11 cellular contexts compared by ENCODE assay signal in the genomic region with DNA sequence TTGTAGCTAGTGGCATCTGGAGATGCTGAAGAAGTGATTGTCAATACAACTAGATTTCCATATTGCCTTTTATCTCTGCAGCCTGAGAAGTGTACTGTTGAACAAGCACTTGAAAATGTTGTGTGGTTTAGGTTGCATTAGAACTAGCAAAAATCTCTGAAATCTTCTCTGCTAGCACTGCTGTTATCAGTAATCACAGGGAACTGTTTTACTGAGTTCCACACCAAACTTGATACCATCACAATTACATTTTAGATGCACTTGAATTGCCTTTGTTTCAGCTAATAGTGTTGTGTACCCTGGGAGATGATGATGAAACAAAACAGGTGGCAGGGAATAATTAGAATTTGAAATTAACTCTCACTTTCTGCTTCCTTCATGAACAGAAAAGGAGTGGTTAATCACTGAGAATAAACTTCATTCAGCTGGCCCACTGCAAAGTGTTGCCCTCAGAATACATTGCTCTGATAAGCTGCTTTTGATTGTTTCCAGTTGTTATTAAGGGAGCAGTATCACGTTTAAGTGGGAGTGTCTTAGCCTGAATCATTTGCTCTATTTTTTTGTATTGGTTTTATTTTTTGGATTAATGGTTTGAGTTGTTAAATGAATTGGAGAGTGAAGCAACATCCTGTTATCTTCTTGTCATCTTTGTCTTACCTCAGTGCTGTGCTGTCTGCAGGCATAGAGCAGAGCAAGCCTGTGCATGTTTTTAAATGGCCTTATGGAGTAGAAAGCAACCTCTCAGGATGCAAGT. TPM values are rescaled to one million over a fixed set of nuclear protein-coding genes. Genes with fewer than 3 reads are reported as not detected.
DNase-seq lines count a peak whose midpoint lies in the region; ATAC-seq and TF ChIP-seq lines count a peak whose summit lies in the region.
"Had no signal": no experiment of that assay in that cellular context is flagged by ENCODE, and none has a peak within 500 bp of the region (broad histone marks: within the 10 kb centered on the region; RNA-seq: fewer than 3 reads in every experiment).

No MANE protein-coding gene starts in this region.

- H3K27me3 ChIP-seq in DOHH2 (ENCODE audit: control insufficient read depth, low read length), result no peaks in the 10 kb centered on the region
- H3K27me3 ChIP-seq: upper lobe of left lung had no signal

- H3K79me2 ChIP-seq in DOHH2 (ENCODE audit: control insufficient read depth, low read length), result peaks cover 81% of the 10 kb centered on the region

- TF ChIP-seq CTCF in DOHH2 (IDR thresholded peaks at IDR 0.05; ENCODE audit: low read depth, low read length, poor library complexity, severe bottlenecking) (no peak), fibroblast of the aortic adventitia (IDR thresholded peaks at IDR 0.05; ENCODE audit: insufficient read depth, low read length) (no peak)

- H3K9me2 ChIP-seq in DOHH2 (replicated peaks; ENCODE audit: control insufficient read depth, low read length), result no peaks in the 10 kb centered on the region

- ATAC-seq in SK-N-SH treated with all-trans-retinoic acid at 6 μM for 48 hours, result peak; percentile 60
- no peak for ATAC-seq in GM18498 (IDR thresholded peaks at IDR 0.05; ENCODE audit: unreplicated experiment)

- H3K9me3 ChIP-seq in DOHH2 (ENCODE audit: control insufficient read depth, insufficient read depth, low read length), result peaks cover 10% of the 10 kb centered on the region; the same call in 1 of the 2 replicates
- H3K9me3 ChIP-seq: upper lobe of left lung had no signal

- no peaks in the 10 kb centered on the region for H4K20me1 ChIP-seq in DOHH2 (ENCODE audit: control insufficient read depth, insufficient read depth, low read depth, low read length)

- peaks cover 24% of the 10 kb centered on the region for H3F3A ChIP-seq in DOHH2 (ENCODE audit: control insufficient read depth, insufficient read depth)

- peak overlapping the region; percentile 62 for H3K27ac ChIP-seq in DOHH2 (ENCODE audit: low read depth, low read length)
- H3K27ac ChIP-seq: upper lobe of left lung had no signal

- H3K4me1 ChIP-seq in DOHH2 (ENCODE audit: control insufficient read depth, low read length), result peaks cover 57% of the 10 kb centered on the region

- DNase-seq in DMS53 (lab: John Stamatoyannopoulos, UW) (peak; percentile 22), DMS53 treated with DMSO at 0.1 percent for 48 hours (lab: John Stamatoyannopoulos, UW; ENCODE audit: unreplicated experiment) (no peak), fibroblast of the aortic adventitia (ENCODE audit: low read depth) (peak; percentile 43), HuH-7 (ENCODE audit: low spot score) (no peak), NCI-H748 (lab: John Stamatoyannopoulos, UW; ENCODE audit: unreplicated experiment) (no peak)
- DNase-seq: 8988T, NCI-H2029, upper lobe of left lung had no signal

- no peaks in the 10 kb centered on the region for H3K36me3 ChIP-seq in DOHH2 (ENCODE audit: control insufficient read depth, low read length)
- H3K36me3 ChIP-seq: upper lobe of left lung had no signal

- H3K4me3 ChIP-seq in DOHH2 (ENCODE audit: low read length) (peak overlapping the region; percentile 32), fibroblast of the aortic adventitia (ENCODE audit: low read depth, low read length) (no peak overlapping the region)
- H3K4me3 ChIP-seq: upper lobe of left lung had no signal

- peak overlapping the region; percentile 91 for H3K4me2 ChIP-seq in DOHH2 (ENCODE audit: low read length)

TF ChIP-seq in SK-N-SH treated with all-trans-retinoic acid at 6 μM for 48 hours, 23 proteins besides CTCF, POLR2A, EP300 and RAD21:
- TF ChIP-seq TCF4 (CRISPR knock-in tag; IDR thresholded peaks at IDR 0.05; ENCODE audit: borderline replicate concordance) (no peak), GLIS3 (CRISPR knock-in tag; IDR thresholded peaks at IDR 0.05) (no peak), BACH2 (CRISPR knock-in tag; IDR thresholded peaks at IDR 0.05; ENCODE audit: borderline replicate concordance) (no peak), ZC3H10 (CRISPR knock-in tag; IDR thresholded peaks at IDR 0.05) (no peak), ZFP30 (CRISPR knock-in tag; IDR thresholded peaks at IDR 0.05) (no peak), RARB (CRISPR knock-in tag; IDR thresholded peaks at IDR 0.05) (no peak), ISL1 (CRISPR knock-in tag; IDR thresholded peaks at IDR 0.05) (no peak), ZFP3 (CRISPR knock-in tag; IDR thresholded peaks at IDR 0.05) (no peak), SNAI2 (CRISPR knock-in tag; IDR thresholded peaks at IDR 0.05) (no peak)
- TF ChIP-seq, protein P1, sequence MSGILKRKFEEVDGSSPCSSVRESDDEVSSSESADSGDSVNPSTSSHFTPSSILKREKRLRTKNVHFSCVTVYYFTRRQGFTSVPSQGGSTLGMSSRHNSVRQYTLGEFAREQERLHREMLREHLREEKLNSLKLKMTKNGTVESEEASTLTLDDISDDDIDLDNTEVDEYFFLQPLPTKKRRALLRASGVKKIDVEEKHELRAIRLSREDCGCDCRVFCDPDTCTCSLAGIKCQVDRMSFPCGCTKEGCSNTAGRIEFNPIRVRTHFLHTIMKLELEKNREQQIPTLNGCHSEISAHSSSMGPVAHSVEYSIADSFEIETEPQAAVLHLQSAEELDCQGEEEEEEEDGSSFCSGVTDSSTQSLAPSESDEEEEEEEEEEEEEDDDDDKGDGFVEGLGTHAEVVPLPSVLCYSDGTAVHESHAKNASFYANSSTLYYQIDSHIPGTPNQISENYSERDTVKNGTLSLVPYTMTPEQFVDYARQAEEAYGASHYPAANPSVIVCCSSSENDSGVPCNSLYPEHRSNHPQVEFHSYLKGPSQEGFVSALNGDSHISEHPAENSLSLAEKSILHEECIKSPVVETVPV (CRISPR knock-in tag; IDR thresholded peaks at IDR 0.05), result no peak

RNA-seq across cellular contexts. Expression of a gene that starts 13.0 kb away (rescaled TPM):
- total RNA-seq in fibroblast of the aortic adventitia (ENCODE audit: low replicate concordance), result 33.9 and 41.5 TPM in 2 replicates

RNA-seq across cellular contexts. Expression of a gene that starts 43.2 kb away (rescaled TPM):
- 32.5 and 92.2 TPM in 2 replicates for total RNA-seq in fibroblast of the aortic adventitia (ENCODE audit: low replicate concordance)

Comparison
In these comparisons a context has a peak if more than half of its experiments do, and no peak if none do; other contexts are left out.
1. DNase-seq: peak in DMS53 (single experiment) and fibroblast of the aortic adventitia (single experiment); none in DMS53 treated with DMSO at 0.1 percent for 48 hours (single experiment), HuH-7 (single experiment) and NCI-H748 (single experiment).